Comparison of ENCODE assay signal across 13 cellular contexts in genomic region chr1:100309863-100310262, GRCh38.
"Had no signal": no experiment of that assay in that cellular context is flagged by ENCODE, and none has a peak within 500 bp of the region (broad histone marks: within the 10 kb centered on the region; RNA-seq: fewer than 3 reads in every experiment).

No MANE protein-coding gene starts in this region.

- ATAC-seq: effector memory CD8-positive, alpha-beta T cell; esophagus mucosa; foreskin keratinocyte; gastrocnemius medialis; gastroesophageal sphincter; heart left ventricle; heart right ventricle had no signal

- H3K4me1 ChIP-seq: colonic mucosa, esophagus muscularis mucosa, esophagus squamous epithelium, foreskin keratinocyte, gastrocnemius medialis, gastroesophageal sphincter, heart right ventricle had no signal

- H3K4me3 ChIP-seq: colonic mucosa, coronary artery, dorsolateral prefrontal cortex, esophagus muscularis mucosa, esophagus squamous epithelium, gastrocnemius medialis, gastroesophageal sphincter, heart left ventricle, heart right ventricle had no signal

- H3K36me3 ChIP-seq: colonic mucosa, esophagus muscularis mucosa, esophagus squamous epithelium, gastrocnemius medialis, gastroesophageal sphincter, heart left ventricle, heart right ventricle had no signal

- H3K27ac ChIP-seq: colonic mucosa, coronary artery, dorsolateral prefrontal cortex, epithelial cell of prostate, esophagus muscularis mucosa, esophagus squamous epithelium, foreskin keratinocyte, gastrocnemius medialis, gastroesophageal sphincter, heart left ventricle, heart right ventricle had no signal

- H3K9me3 ChIP-seq: colonic mucosa, esophagus muscularis mucosa, esophagus squamous epithelium, gastrocnemius medialis, gastroesophageal sphincter had no signal
